In the genomic region with DNA sequence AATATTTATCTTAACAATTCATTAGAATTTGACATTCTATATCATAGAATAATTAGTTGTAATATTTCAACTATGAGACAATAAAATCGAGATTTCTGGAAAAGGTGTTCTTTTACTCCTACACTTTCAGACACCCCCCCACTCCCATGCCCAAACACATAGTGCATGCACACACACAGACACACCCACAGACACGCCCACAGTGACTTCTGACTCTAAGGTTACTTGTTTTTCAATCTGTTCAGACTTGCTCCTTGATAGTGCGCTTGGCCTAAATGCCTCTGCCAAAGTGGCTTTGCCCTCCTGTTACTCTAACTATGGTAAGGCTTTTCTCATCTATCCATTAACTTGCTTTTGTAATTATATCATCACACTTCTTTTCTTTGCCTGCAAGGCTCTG, we compare ENCODE assay signal across 19 cellular contexts.
"Had no signal": no experiment of that assay in that cellular context is flagged by ENCODE, and none has a peak within 500 bp of the region (broad histone marks: within the 10 kb centered on the region; RNA-seq: fewer than 3 reads in every experiment).

No MANE protein-coding gene starts in this region.

- ATAC-seq: left lung; right lobe of liver; stimulated activated memory B cell treated with anti-CD40 and anti-IgM and Interleukin-4, amounts not matched to agents 10 μg/mL and 1 μg/mL and 100 μg/mL, for 72 hours had no signal

- H3K9me3 ChIP-seq: left lung, right lobe of liver, testis, upper lobe of left lung had no signal

- H3K79me2 ChIP-seq: parathyroid adenoma had no signal

- H2AFZ ChIP-seq: parathyroid adenoma had no signal

- H3K9ac ChIP-seq: parathyroid adenoma had no signal

- H3K4me3 ChIP-seq: dorsolateral prefrontal cortex, left lung, right lobe of liver, testis, upper lobe of left lung had no signal

- H3K36me3 ChIP-seq: left lung, right lobe of liver, upper lobe of left lung had no signal

- DNase-seq: activated B cell treated with CpG ODN at 0.5 μM for 24 hours; activated CD4-positive, alpha-beta memory T cell treated with anti-CD3 and anti-CD28 coated beads for 36 hours; activated CD4-positive, alpha-beta T cell treated with anti-CD3 and anti-CD28 coated beads for 4 hours; activated T-cell treated with anti-CD3 and anti-CD28 coated beads for 4 hours; amniotic stem cell; dorsolateral prefrontal cortex; foreskin melanocyte; hypothalamus; islet precursor cell; left lung; right lobe of liver; small intestine; stimulated activated CD4-positive, alpha-beta T cell treated with anti-CD3 and anti-CD28 coated beads, Interleukin-15, amount 100 ng/mL, for 24 hours; stimulated activated CD4-positive, alpha-beta T cell treated with anti-CD3 and anti-CD28 coated beads, Interleukin-4, amount 100 ng/mL, for 24 hours; testis; upper lobe of left lung had no signal

- H3K27me3 ChIP-seq: dorsolateral prefrontal cortex, left lung, right lobe of liver, testis, upper lobe of left lung had no signal

- H3K4me1 ChIP-seq: left lung, parathyroid adenoma, right lobe of liver, testis, upper lobe of left lung had no signal

- H3K27ac ChIP-seq: dorsolateral prefrontal cortex, epithelial cell of prostate, left lung, parathyroid adenoma, right lobe of liver, testis, upper lobe of left lung had no signal
